ENCODE assay signal across 8 cellular contexts in the genomic region with DNA sequence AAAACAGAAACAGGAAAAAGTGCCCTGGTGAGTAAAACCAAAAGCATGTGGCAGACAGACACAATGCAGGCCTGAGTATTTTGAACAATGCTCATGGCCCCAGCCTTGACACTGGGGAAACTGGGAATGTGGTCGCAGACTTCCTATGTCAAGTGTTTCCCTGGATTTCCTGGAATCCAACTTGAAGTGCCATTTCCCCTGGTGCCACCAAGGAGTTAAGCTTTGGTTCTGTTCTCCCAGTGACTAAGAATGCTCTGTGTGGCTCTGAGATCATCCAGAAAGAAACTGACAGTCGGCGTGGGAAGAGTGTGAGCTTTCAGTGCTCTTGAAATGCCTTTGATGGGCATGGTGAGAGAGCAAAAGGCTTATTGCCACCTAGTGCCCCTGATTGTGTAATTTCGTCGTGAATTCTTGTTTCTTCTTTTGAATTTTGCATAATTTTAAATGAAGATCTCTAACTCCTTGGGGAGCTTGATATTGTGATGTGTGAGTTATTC.
DNase-seq lines count a peak whose midpoint lies in the region; ATAC-seq, FAIRE-seq and TF ChIP-seq lines count a peak whose summit lies in the region.

No MANE protein-coding gene starts in this region.

- peak overlapping the region; percentile 91 for H3K27ac ChIP-seq in endothelial cell of umbilical vein (ENCODE audit: insufficient read depth, low read depth, low read length)
- H3K27ac ChIP-seq in neural progenitor cell, result no peak overlapping the region
- peak overlapping the region; percentile 20 for H3K27ac ChIP-seq in upper lobe of right lung
- no peak overlapping the region for H3K27ac ChIP-seq in H9 (ENCODE audit: insufficient read length, low read depth, low read length)

- no peak overlapping the region for H3K18ac ChIP-seq in H9 (ENCODE audit: insufficient read length, low read depth, low read length)

- H3K27ac Mint-ChIP-seq in neural progenitor cell (peak overlapping the region; percentile 90), H9 (no peak overlapping the region)

- CTCF ChIA-PET in endothelial cell of umbilical vein (lab: Charles Lee), result interaction anchor here (0.6 to 6.7 kb wide), 9 partner anchors 11 to 116 kb away, joined by 3 to 96 read pairs (median 4); no protein-coding TSS in a partner anchor

- H3K4me2 ChIP-seq in endothelial cell of umbilical vein (ENCODE audit: insufficient read depth, low read length) (peak overlapping the region; percentile 44), neural progenitor cell (no peak overlapping the region), H9 (ENCODE audit: insufficient read depth, insufficient read length, low read length) (no peak overlapping the region)

- no peaks in the 10 kb centered on the region for H3K36me3 ChIP-seq in endothelial cell of umbilical vein (ENCODE audit: control insufficient read depth in 2 of 2, extremely low read depth in 1 of 2, insufficient read depth in 2 of 2, low read length in 2 of 2)
- H3K36me3 ChIP-seq in neural progenitor cell, result no peaks in the 10 kb centered on the region
- H3K36me3 ChIP-seq in upper lobe of right lung, result no peaks in the 10 kb centered on the region

- no peak overlapping the region for H4K8ac ChIP-seq in H9 (replicated peaks; ENCODE audit: insufficient read length, low read depth, low read length)

- TF ChIP-seq POLR2A in endothelial cell of umbilical vein (IDR thresholded peaks at IDR 0.05; ENCODE audit: low read depth, low read length), result peak; percentile 59

- H3K9me3 Mint-ChIP-seq in neural progenitor cell, result peaks cover 4% of the 10 kb centered on the region
- no peaks in the 10 kb centered on the region; a peak in 1 of 5 replicates for H3K9me3 Mint-ChIP-seq in H9

- H4K20me1 ChIP-seq in endothelial cell of umbilical vein (replicated peaks; ENCODE audit: control insufficient read depth, extremely low read depth, insufficient read depth, low read length) (no peaks in the 10 kb centered on the region), neural progenitor cell (ENCODE audit: low read depth) (no peaks in the 10 kb centered on the region), H9 (ENCODE audit: control insufficient read depth, insufficient read depth, insufficient read length) (no peaks in the 10 kb centered on the region)

- H2AFZ ChIP-seq in endothelial cell of umbilical vein (ENCODE audit: low read depth, low read length) (no peak overlapping the region), neural progenitor cell (replicated peaks) (no peak overlapping the region), H9 (ENCODE audit: low read length) (no peak overlapping the region)

- no peak for TF ChIP-seq CTCF in endothelial cell of umbilical vein (IDR thresholded peaks at IDR 0.05; ENCODE audit: extremely low read depth in 1 of 2, insufficient read depth in 1 of 2, low read depth in 1 of 2, low read length in 2 of 2)
- TF ChIP-seq CTCF in neural progenitor cell (IDR thresholded peaks at IDR 0.05), result no peak
- no peak for TF ChIP-seq CTCF in upper lobe of right lung (IDR thresholded peaks at IDR 0.05)
- no peak for TF ChIP-seq CTCF in H9 (conservative IDR thresholded peaks at IDR 0.05)

- H2BK5ac ChIP-seq in H9 (ENCODE audit: insufficient read length, low read length), result no peak overlapping the region

- H3K4me1 ChIP-seq in endothelial cell of umbilical vein (ENCODE audit: control insufficient read depth, extremely low read depth, insufficient read depth, low read length) (peaks cover 68% of the 10 kb centered on the region), neural progenitor cell (peaks cover 5% of the 10 kb centered on the region), upper lobe of right lung (peaks cover 40% of the 10 kb centered on the region), H9 (ENCODE audit: insufficient read depth, low read length) (no peaks in the 10 kb centered on the region; the same call in 1 of the 2 replicates)

- DNase-seq in AG20443 (ENCODE audit: low spot score), result peak; percentile 65
- peak; percentile 59 for DNase-seq in SK-MEL-5 (ENCODE audit: low read depth, low spot score)
- DNase-seq in endothelial cell of umbilical vein (ENCODE audit: low read depth, low spot score), result peak; percentile 98
- no peak for DNase-seq in neural progenitor cell (ENCODE audit: low spot score)
- no peak for DNase-seq in upper lobe of right lung
- no peak for DNase-seq in SW 1271 (lab: John Stamatoyannopoulos, UW)
- DNase-seq in H9, result no peak

- H3K23me2 ChIP-seq in H9 (ENCODE audit: insufficient read length, low read depth, low read length, poor library complexity, severe bottlenecking), result no peaks in the 10 kb centered on the region

- in situ Hi-C loops in SK-MEL-5 (cut with HindIII; ENCODE audit: low pct_unique_long_range_greater_than_20kb, low sequenced_read_pairs), result no loop called here

- no peak overlapping the region for H3T11ph ChIP-seq in H9 (ENCODE audit: low read length)

- H3K27me3 Mint-ChIP-seq in neural progenitor cell (ENCODE audit: insufficient read depth, low read depth) (peaks cover under 1% of the 10 kb centered on the region), H9 (ENCODE audit: low read depth) (no peaks in the 10 kb centered on the region; the same call in 1 of the 2 replicates)

- no peaks in the 10 kb centered on the region for H3K9me3 ChIP-seq in endothelial cell of umbilical vein (replicated peaks; ENCODE audit: control insufficient read depth, insufficient read depth, low read length)
- H3K9me3 ChIP-seq in neural progenitor cell (ENCODE audit: low read depth), result no peaks in the 10 kb centered on the region
- H3K9me3 ChIP-seq in upper lobe of right lung, result no peaks in the 10 kb centered on the region
- no peaks in the 10 kb centered on the region for H3K9me3 ChIP-seq in H9 (ENCODE audit: control insufficient read depth, low read depth, low read length)

- WGBS in H9 (ENCODE audit: extremely low coverage, insufficient read length, low lambda C conversion rate), result no CpG with 5 or more reads among the region's 5 CpGs

- H3K4me1 Mint-ChIP-seq in neural progenitor cell, result peaks cover 31% of the 10 kb centered on the region
- H3K4me1 Mint-ChIP-seq in H9, result peaks cover 15 to 20% of the 10 kb centered on the region in 2 experiments; a peak in 3 of 4 replicates

- FAIRE-seq in endothelial cell of umbilical vein (lab: Jason Lieb, UNC), result peak; percentile 98

- H3K27me3 ChIP-seq in endothelial cell of umbilical vein (ENCODE audit: control insufficient read depth in 2 of 2, insufficient read depth in 2 of 2, low read length in 2 of 2), result no peaks in the 10 kb centered on the region
- no peaks in the 10 kb centered on the region for H3K27me3 ChIP-seq in neural progenitor cell
- H3K27me3 ChIP-seq in upper lobe of right lung, result no peaks in the 10 kb centered on the region
- no peaks in the 10 kb centered on the region for H3K27me3 ChIP-seq in H9 (ENCODE audit: insufficient read depth, low read length)

- H2BK120ac ChIP-seq in H9 (ENCODE audit: low read depth, low read length, poor library complexity, severe bottlenecking), result no peak overlapping the region

- H3F3A ChIP-seq in neural progenitor cell (ENCODE audit: low read depth), result no peaks in the 10 kb centered on the region

- H3K4me3 ChIP-seq in endothelial cell of umbilical vein (replicated peaks in 1 of 3; ENCODE audit: insufficient read depth in 1 of 3, low read depth in 1 of 3, low read length in 3 of 3), result peak overlapping the region in 1 of 3 experiments; percentile 2
- H3K4me3 ChIP-seq in neural progenitor cell, result no peak overlapping the region
- H3K4me3 ChIP-seq in upper lobe of right lung, result no peak overlapping the region

- H2AK5ac ChIP-seq in H9 (ENCODE audit: insufficient read length, low read length), result no peak overlapping the region

- H3K9me1 ChIP-seq in endothelial cell of umbilical vein (replicated peaks; ENCODE audit: control insufficient read depth, extremely low read depth, insufficient read depth, low read length), result no peaks in the 10 kb centered on the region

- no peak overlapping the region for H3K56ac ChIP-seq in H9 (ENCODE audit: insufficient read length, low read depth, low read length)

- H3K79me2 ChIP-seq in endothelial cell of umbilical vein (ENCODE audit: control insufficient read depth, insufficient read depth, low read length) (no peaks in the 10 kb centered on the region), neural progenitor cell (ENCODE audit: low read depth) (no peaks in the 10 kb centered on the region), H9 (ENCODE audit: insufficient read depth, low read length) (no peaks in the 10 kb centered on the region)

- H3K9ac ChIP-seq in endothelial cell of umbilical vein (replicated peaks; ENCODE audit: extremely low read depth, insufficient read depth, low read length) (peak overlapping the region; percentile 84), neural progenitor cell (no peak overlapping the region), H9 (ENCODE audit: extremely low read depth, insufficient read length, low read length) (no peak overlapping the region)

- intact Hi-C loops in endothelial cell of umbilical vein (cut with micrococcal nuclease), result loop anchor here (1.0 to 5.0 kb wide), 7 partner anchors 8 to 910 kb away; no protein-coding TSS in a partner anchor
- intact Hi-C loops in upper lobe of right lung (cut with DNase I), result no loop called here

- no peak overlapping the region for H3K23ac ChIP-seq in H9 (ENCODE audit: insufficient read length, low read depth, low read length)

- peak; percentile 89 for ATAC-seq in upper lobe of right lung
- ATAC-seq in GM18520 (IDR thresholded peaks at IDR 0.05; ENCODE audit: unreplicated experiment), result no peak

- dilution Hi-C loops in endothelial cell of umbilical vein (cut with MboI; ENCODE audit: extremely low pct_ligation_motif_present, low sequenced_read_pairs), result loop anchor here (25.0 kb wide), 1 partner anchor 90 kb away; the partner anchor contains the start of gene YPEL2

- POLR2A ChIA-PET in endothelial cell of umbilical vein (lab: Charles Lee), result interaction anchor here (1.1 to 1.4 kb wide), 2 partner anchors 13 to 98 kb away, joined by 4 to 7 read pairs; no protein-coding TSS in a partner anchor

- H4K5ac ChIP-seq in H9 (ENCODE audit: insufficient read length, low read depth, low read length), result no peak overlapping the region

- H3K36me3 Mint-ChIP-seq in neural progenitor cell (no peaks in the 10 kb centered on the region), H9 (ENCODE audit: insufficient read depth in 1 of 3, low read depth in 3 of 3) (no peaks in the 10 kb centered on the region)

- no peak overlapping the region for H2BK20ac ChIP-seq in H9 (ENCODE audit: low read depth, low read length, poor library complexity, severe bottlenecking)

- H3K79me1 ChIP-seq in H9 (ENCODE audit: insufficient read depth, low read depth, low read length, poor library complexity, severe bottlenecking), result no peaks in the 10 kb centered on the region

- H4K91ac ChIP-seq in H9 (ENCODE audit: insufficient read length, low read depth, low read length), result no peak overlapping the region

- no peak overlapping the region for H3K14ac ChIP-seq in H9 (ENCODE audit: insufficient read depth, low read length)

- H2BK12ac ChIP-seq in H9 (ENCODE audit: insufficient read length, low read depth, low read length), result no peak overlapping the region

- no peak overlapping the region for H3K4ac ChIP-seq in H9 (ENCODE audit: low read depth, low read length)

- H2BK15ac ChIP-seq in H9 (ENCODE audit: low read depth, low read length), result no peak overlapping the region

- H3K4me3 Mint-ChIP-seq in neural progenitor cell (no peak overlapping the region), H9 (no peak overlapping the region)

- BruUV-seq in endothelial cell of umbilical vein (replicated peaks; lab: Mats Ljungman, UMichigan), result TSS peak; percentile 54

Comparison
In these comparisons a context has a peak if more than half of its experiments do, and no peak if none do; other contexts are left out.
1. DNase-seq: peak in AG20443 (single experiment), SK-MEL-5 (single experiment) and endothelial cell of umbilical vein (single experiment); none in neural progenitor cell (single experiment), upper lobe of right lung (single experiment), SW 1271 (0 of 2) and H9 (single experiment).
2. H3K27ac ChIP-seq: peak in endothelial cell of umbilical vein (single experiment) and upper lobe of right lung (single experiment); none in neural progenitor cell (single experiment) and H9 (single experiment).